ENCODE assay signal across 1 cellular context in the genomic region with DNA sequence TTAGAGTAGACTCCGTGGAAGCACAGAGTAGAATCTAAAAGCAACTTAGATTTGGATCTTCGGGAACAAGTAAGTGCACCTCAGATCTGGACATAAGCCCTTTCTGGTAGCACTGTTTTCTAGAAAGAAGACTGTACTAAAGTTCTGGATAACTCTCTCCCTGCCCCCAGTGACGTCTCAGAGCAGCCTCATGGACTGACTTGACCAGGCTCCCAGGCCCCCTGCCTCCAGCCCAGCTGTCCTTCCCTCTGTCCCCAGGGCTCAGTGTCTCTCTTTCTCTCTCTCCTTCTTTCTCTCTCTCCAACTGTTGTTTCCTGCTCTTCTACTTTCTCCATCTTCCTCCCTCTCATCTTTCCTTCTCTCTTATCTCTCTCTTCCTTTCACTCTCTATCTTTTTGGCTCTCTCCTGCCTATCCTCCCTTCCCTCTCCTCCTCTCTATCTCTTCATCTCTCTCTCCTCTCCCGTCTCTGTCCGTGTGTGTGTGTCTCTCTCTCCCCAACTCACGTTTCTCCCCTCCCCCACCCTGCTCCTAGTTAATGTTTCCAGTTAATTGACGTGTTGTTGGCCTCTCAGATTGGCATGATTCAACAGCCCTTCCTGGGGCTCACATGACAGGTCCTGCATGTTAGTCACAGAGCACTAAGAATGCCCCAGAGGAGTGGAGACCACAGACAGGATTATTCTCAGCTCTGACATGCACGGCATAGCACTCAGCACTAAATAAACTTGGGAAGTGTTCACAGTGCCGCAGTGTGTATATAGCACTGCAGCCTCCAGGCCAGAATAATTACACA.
A peak's percentile ranks its signal among the peaks of the same experiment; 100 is the strongest.
TF ChIP-seq lines count a peak whose summit lies in the region.

No MANE protein-coding gene starts in this region.

TF ChIP-seq in HepG2, 621 proteins besides CTCF, POLR2A, EP300 and RAD21 (continued from another document and continues in another):
- TF ChIP-seq, protein P1, sequence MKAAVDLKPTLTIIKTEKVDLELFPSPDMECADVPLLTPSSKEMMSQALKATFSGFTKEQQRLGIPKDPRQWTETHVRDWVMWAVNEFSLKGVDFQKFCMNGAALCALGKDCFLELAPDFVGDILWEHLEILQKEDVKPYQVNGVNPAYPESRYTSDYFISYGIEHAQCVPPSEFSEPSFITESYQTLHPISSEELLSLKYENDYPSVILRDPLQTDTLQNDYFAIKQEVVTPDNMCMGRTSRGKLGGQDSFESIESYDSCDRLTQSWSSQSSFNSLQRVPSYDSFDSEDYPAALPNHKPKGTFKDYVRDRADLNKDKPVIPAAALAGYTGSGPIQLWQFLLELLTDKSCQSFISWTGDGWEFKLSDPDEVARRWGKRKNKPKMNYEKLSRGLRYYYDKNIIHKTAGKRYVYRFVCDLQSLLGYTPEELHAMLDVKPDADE (CRISPR knock-in tag; IDR thresholded peaks at IDR 0.05) = no peak
- no peak for TF ChIP-seq ZNF329 (CRISPR knock-in tag; IDR thresholded peaks at IDR 0.05; ENCODE audit: low read depth)
- TF ChIP-seq, protein P2, sequence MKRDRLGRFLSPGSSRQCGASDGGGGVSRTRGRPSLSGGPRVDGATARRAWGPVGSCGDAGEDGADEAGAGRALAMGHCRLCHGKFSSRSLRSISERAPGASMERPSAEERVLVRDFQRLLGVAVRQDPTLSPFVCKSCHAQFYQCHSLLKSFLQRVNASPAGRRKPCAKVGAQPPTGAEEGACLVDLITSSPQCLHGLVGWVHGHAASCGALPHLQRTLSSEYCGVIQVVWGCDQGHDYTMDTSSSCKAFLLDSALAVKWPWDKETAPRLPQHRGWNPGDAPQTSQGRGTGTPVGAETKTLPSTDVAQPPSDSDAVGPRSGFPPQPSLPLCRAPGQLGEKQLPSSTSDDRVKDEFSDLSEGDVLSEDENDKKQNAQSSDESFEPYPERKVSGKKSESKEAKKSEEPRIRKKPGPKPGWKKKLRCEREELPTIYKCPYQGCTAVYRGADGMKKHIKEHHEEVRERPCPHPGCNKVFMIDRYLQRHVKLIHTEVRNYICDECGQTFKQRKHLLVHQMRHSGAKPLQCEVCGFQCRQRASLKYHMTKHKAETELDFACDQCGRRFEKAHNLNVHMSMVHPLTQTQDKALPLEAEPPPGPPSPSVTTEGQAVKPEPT (CRISPR knock-in tag; IDR thresholded peaks at IDR 0.05; ENCODE audit: low read depth) = no peak
- peak; percentile 34; the same call in 1 of the 2 replicates for TF ChIP-seq SOX5 (CRISPR knock-in tag; IDR thresholded peaks at IDR 0.05; ENCODE audit: borderline replicate concordance)
- peak; percentile 65; the same call in 1 of the 2 replicates for TF ChIP-seq ZKSCAN8 (CRISPR knock-in tag; IDR thresholded peaks at IDR 0.05; ENCODE audit: borderline replicate concordance)
- TF ChIP-seq ZNF790 (CRISPR knock-in tag; IDR thresholded peaks at IDR 0.05; ENCODE audit: borderline replicate concordance) = no peak
- TF ChIP-seq RELA (CRISPR knock-in tag; IDR thresholded peaks at IDR 0.05) = no peak
- TF ChIP-seq MATR3 (CRISPR knock-in tag; IDR thresholded peaks at IDR 0.05) = no peak
- 0 out of 2 replicates have a peak, but pooled peaks have one; percentile 17 for TF ChIP-seq FOXA1 (IDR thresholded peaks at IDR 0.05)
- peak; percentile 65 for TF ChIP-seq FOXA1 (CRISPR knock-in tag; IDR thresholded peaks at IDR 0.05)
- no peak for TF ChIP-seq SALL1 (CRISPR knock-in tag; IDR thresholded peaks at IDR 0.05)
- TF ChIP-seq, protein P3, sequence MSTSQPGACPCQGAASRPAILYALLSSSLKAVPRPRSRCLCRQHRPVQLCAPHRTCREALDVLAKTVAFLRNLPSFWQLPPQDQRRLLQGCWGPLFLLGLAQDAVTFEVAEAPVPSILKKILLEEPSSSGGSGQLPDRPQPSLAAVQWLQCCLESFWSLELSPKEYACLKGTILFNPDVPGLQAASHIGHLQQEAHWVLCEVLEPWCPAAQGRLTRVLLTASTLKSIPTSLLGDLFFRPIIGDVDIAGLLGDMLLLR (CRISPR knock-in tag; IDR thresholded peaks at IDR 0.05) = no peak
- no peak for TF ChIP-seq CENPX (CRISPR knock-in tag; IDR thresholded peaks at IDR 0.05)
- peak; percentile 46; the same call in 1 of the 2 replicates for TF ChIP-seq FOXA3 (CRISPR knock-in tag; IDR thresholded peaks at IDR 0.05)
- TF ChIP-seq ZFP36L2 (CRISPR knock-in tag; IDR thresholded peaks at IDR 0.05) = no peak
- no peak for TF ChIP-seq ZNF224 (CRISPR knock-in tag; IDR thresholded peaks at IDR 0.05)
- TF ChIP-seq ETV5 (CRISPR knock-in tag; IDR thresholded peaks at IDR 0.05; ENCODE audit: borderline replicate concordance) = peak; percentile 40; the same call in 1 of the 2 replicates
- TF ChIP-seq NR2F6 (IDR thresholded peaks at IDR 0.05) = no peak
- TF ChIP-seq NR2F6 (CRISPR knock-in tag; IDR thresholded peaks at IDR 0.05) = no peak
- TF ChIP-seq, protein P4, sequence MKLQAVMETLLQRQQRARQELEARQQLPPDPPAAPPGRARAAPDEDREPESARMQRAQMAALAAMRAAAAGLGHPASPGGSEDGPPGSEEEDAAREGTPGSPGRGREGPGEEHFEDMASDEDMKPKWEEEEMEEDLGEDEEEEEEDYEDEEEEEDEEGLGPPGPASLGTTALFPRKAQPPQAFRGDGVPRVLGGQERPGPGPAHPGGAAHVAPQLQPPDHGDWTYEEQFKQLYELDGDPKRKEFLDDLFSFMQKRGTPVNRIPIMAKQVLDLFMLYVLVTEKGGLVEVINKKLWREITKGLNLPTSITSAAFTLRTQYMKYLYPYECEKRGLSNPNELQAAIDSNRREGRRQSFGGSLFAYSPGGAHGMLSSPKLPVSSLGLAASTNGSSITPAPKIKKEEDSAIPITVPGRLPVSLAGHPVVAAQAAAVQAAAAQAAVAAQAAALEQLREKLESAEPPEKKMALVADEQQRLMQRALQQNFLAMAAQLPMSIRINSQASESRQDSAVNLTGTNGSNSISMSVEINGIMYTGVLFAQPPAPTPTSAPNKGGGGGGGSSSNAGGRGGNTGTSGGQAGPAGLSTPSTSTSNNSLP (IDR thresholded peaks at IDR 0.05; ENCODE audit: low read depth, low read length) = peak; percentile 48; the same call in 1 of the 2 replicates
- TF ChIP-seq, protein P5, sequence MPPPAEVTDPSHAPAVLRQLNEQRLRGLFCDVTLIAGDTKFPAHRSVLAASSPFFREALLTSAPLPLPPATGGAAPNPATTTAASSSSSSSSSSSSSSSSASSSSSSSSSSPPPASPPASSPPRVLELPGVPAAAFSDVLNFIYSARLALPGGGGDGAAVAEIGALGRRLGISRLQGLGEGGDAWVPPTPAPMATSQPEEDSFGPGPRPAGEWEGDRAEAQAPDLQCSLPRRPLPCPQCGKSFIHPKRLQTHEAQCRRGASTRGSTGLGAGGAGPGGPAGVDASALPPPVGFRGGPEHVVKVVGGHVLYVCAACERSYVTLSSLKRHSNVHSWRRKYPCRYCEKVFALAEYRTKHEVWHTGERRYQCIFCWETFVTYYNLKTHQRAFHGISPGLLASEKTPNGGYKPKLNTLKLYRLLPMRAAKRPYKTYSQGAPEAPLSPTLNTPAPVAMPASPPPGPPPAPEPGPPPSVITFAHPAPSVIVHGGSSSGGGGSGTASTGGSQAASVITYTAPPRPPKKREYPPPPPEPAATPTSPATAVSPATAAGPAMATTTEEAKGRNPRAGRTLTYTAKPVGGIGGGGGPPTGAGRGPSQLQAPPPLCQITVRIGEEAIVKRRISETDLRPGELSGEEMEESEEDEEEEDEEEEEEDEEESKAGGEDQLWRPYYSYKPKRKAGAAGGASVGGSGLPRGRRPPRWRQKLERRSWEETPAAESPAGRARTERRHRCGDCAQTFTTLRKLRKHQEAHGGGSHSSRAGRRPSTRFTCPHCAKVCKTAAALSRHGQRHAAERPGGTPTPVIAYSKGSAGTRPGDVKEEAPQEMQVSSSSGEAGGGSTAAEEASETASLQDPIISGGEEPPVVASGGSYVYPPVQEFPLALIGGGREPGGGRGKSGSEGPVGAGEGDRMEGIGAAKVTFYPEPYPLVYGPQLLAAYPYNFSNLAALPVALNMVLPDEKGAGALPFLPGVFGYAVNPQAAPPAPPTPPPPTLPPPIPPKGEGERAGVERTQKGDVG (CRISPR knock-in tag; IDR thresholded peaks at IDR 0.05; ENCODE audit: borderline replicate concordance) = no peak
- TF ChIP-seq GATAD2A (CRISPR knock-in tag; IDR thresholded peaks at IDR 0.05) = peak; percentile 43; the same call in 1 of the 2 replicates
- no peak for TF ChIP-seq TP53 (CRISPR knock-in tag; conservative IDR thresholded peaks at IDR 0.05)
- no peak for TF ChIP-seq SRF (IDR thresholded peaks at IDR 0.05; ENCODE audit: low read depth, low read length)
- TF ChIP-seq, protein P6, sequence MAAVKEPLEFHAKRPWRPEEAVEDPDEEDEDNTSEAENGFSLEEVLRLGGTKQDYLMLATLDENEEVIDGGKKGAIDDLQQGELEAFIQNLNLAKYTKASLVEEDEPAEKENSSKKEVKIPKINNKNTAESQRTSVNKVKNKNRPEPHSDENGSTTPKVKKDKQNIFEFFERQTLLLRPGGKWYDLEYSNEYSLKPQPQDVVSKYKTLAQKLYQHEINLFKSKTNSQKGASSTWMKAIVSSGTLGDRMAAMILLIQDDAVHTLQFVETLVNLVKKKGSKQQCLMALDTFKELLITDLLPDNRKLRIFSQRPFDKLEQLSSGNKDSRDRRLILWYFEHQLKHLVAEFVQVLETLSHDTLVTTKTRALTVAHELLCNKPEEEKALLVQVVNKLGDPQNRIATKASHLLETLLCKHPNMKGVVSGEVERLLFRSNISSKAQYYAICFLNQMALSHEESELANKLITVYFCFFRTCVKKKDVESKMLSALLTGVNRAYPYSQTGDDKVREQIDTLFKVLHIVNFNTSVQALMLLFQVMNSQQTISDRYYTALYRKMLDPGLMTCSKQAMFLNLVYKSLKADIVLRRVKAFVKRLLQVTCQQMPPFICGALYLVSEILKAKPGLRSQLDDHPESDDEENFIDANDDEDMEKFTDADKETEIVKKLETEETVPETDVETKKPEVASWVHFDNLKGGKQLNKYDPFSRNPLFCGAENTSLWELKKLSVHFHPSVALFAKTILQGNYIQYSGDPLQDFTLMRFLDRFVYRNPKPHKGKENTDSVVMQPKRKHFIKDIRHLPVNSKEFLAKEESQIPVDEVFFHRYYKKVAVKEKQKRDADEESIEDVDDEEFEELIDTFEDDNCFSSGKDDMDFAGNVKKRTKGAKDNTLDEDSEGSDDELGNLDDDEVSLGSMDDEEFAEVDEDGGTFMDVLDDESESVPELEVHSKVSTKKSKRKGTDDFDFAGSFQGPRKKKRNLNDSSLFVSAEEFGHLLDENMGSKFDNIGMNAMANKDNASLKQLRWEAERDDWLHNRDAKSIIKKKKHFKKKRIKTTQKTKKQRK (IDR thresholded peaks at IDR 0.05; ENCODE audit: low read length) = no peak
- TF ChIP-seq NFKB2 (CRISPR knock-in tag; IDR thresholded peaks at IDR 0.05; ENCODE audit: borderline replicate concordance) = no peak
- TF ChIP-seq ISL2 (CRISPR knock-in tag; IDR thresholded peaks at IDR 0.05) = no peak
- TF ChIP-seq, protein P7, sequence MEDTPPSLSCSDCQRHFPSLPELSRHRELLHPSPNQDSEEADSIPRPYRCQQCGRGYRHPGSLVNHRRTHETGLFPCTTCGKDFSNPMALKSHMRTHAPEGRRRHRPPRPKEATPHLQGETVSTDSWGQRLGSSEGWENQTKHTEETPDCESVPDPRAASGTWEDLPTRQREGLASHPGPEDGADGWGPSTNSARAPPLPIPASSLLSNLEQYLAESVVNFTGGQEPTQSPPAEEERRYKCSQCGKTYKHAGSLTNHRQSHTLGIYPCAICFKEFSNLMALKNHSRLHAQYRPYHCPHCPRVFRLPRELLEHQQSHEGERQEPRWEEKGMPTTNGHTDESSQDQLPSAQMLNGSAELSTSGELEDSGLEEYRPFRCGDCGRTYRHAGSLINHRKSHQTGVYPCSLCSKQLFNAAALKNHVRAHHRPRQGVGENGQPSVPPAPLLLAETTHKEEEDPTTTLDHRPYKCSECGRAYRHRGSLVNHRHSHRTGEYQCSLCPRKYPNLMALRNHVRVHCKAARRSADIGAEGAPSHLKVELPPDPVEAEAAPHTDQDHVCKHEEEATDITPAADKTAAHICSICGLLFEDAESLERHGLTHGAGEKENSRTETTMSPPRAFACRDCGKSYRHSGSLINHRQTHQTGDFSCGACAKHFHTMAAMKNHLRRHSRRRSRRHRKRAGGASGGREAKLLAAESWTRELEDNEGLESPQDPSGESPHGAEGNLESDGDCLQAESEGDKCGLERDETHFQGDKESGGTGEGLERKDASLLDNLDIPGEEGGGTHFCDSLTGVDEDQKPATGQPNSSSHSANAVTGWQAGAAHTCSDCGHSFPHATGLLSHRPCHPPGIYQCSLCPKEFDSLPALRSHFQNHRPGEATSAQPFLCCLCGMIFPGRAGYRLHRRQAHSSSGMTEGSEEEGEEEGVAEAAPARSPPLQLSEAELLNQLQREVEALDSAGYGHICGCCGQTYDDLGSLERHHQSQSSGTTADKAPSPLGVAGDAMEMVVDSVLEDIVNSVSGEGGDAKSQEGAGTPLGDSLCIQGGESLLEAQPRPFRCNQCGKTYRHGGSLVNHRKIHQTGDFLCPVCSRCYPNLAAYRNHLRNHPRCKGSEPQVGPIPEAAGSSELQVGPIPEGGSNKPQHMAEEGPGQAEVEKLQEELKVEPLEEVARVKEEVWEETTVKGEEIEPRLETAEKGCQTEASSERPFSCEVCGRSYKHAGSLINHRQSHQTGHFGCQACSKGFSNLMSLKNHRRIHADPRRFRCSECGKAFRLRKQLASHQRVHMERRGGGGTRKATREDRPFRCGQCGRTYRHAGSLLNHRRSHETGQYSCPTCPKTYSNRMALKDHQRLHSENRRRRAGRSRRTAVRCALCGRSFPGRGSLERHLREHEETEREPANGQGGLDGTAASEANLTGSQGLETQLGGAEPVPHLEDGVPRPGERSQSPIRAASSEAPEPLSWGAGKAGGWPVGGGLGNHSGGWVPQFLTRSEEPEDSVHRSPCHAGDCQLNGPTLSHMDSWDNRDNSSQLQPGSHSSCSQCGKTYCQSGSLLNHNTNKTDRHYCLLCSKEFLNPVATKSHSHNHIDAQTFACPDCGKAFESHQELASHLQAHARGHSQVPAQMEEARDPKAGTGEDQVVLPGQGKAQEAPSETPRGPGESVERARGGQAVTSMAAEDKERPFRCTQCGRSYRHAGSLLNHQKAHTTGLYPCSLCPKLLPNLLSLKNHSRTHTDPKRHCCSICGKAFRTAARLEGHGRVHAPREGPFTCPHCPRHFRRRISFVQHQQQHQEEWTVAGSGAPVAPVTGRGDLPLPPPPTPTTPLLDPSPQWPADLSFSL (CRISPR knock-in tag; IDR thresholded peaks at IDR 0.05) = 0 out of 2 replicates have a peak, but pooled peaks have one; percentile 33
- TF ChIP-seq WIZ (CRISPR knock-in tag; IDR thresholded peaks at IDR 0.05) = no peak
- TF ChIP-seq ZNF333 (CRISPR knock-in tag; IDR thresholded peaks at IDR 0.05; ENCODE audit: borderline replicate concordance) = no peak
- no peak for TF ChIP-seq ZNF235 (CRISPR knock-in tag; IDR thresholded peaks at IDR 0.05; ENCODE audit: borderline replicate concordance)
- TF ChIP-seq HNF4G (IDR thresholded peaks at IDR 0.05; ENCODE audit: borderline replicate concordance, low read depth, low read length) = no peak
- no peak for TF ChIP-seq HNF4G (CRISPR knock-in tag; IDR thresholded peaks at IDR 0.05; ENCODE audit: borderline replicate concordance, low read depth)
- TF ChIP-seq SIX4 (CRISPR knock-in tag; IDR thresholded peaks at IDR 0.05) = no peak
- TF ChIP-seq, protein P8, sequence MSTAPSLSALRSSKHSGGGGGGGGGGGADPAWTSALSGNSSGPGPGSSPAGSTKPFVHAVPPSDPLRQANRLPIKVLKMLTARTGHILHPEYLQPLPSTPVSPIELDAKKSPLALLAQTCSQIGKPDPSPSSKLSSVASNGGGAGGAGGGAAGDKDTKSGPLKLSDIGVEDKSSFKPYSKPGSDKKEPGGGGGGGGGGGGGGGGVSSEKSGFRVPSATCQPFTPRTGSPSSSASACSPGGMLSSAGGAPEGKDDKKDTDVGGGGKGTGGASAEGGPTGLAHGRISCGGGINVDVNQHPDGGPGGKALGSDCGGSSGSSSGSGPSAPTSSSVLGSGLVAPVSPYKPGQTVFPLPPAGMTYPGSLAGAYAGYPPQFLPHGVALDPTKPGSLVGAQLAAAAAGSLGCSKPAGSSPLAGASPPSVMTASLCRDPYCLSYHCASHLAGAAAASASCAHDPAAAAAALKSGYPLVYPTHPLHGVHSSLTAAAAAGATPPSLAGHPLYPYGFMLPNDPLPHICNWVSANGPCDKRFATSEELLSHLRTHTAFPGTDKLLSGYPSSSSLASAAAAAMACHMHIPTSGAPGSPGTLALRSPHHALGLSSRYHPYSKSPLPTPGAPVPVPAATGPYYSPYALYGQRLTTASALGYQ (CRISPR knock-in tag; IDR thresholded peaks at IDR 0.05) = no peak
- no peak for TF ChIP-seq ZNF737 (CRISPR knock-in tag; IDR thresholded peaks at IDR 0.05; ENCODE audit: borderline replicate concordance)
